In the genomic region with DNA sequence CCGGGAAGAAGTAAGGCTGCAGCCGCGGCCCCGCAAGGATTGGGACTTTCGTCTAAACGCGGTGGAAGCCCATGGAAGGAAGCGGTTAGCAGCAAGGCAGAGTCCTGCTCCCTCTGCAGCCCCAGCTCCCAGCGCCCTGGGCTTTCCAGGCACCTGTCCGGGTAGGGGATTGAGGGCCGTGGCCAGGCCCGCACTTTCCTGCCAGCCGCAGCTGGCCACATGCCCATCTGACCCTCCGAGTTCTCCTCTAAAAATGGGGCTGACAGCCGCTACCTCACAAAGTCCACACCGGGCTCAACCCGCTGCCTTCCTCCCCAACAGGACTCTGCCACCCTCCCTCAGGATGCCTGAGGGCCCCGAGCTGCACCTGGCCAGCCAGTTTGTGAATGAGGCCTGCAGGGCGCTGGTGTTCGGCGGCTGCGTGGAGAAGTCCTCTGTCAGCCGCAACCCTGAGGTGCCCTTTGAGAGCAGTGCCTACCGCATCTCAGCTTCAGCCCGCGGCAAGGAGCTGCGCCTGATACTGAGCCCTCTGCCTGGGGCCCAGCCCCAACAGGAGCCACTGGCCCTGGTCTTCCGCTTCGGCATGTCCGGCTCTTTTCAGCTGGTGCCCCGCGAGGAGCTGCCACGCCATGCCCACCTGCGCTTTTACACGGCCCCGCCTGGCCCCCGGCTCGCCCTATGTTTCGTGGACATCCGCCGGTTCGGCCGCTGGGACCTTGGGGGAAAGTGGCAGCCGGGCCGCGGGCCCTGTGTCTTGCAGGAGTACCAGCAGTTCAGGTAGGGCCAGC, we compare ENCODE assay signal across 7 cellular contexts. TPM values are rescaled to one million over a fixed set of nuclear protein-coding genes. Genes with fewer than 3 reads are reported as not detected.
DNase-seq lines count a peak whose midpoint lies in the region; ATAC-seq and TF ChIP-seq lines count a peak whose summit lies in the region.

No MANE protein-coding gene starts in this region.

- TF ChIP-seq CTCF in WI38 (IDR thresholded peaks at IDR 0.05; ENCODE audit: low read depth, low read length) (no peak), cardiac muscle cell (IDR thresholded peaks at IDR 0.05; ENCODE audit: low read depth, low read length) (no peak)

- H3K27me3 ChIP-seq in GM23248 (replicated peaks; ENCODE audit: insufficient read depth): no peaks in the 10 kb centered on the region
- H3K27me3 ChIP-seq in cardiac muscle cell: no peaks in the 10 kb centered on the region
- H3K27me3 ChIP-seq in rectal smooth muscle tissue (ENCODE audit: control insufficient read depth, insufficient read depth, low read length): no peaks in the 10 kb centered on the region

- H3K9ac ChIP-seq in GM23248 (peak overlapping the region; percentile 76), rectal smooth muscle tissue (ENCODE audit: low read length) (peak overlapping the region; percentile 49)

- no peaks in the 10 kb centered on the region for H3K79me2 ChIP-seq in GM23248 (ENCODE audit: insufficient read depth)

- H3K36me3 ChIP-seq in GM23248 (ENCODE audit: low read depth) (no peaks in the 10 kb centered on the region), cardiac muscle cell (no peaks in the 10 kb centered on the region), rectal smooth muscle tissue (ENCODE audit: control insufficient read depth, insufficient read depth, low read length) (no peaks in the 10 kb centered on the region)

- H4K20me1 ChIP-seq in GM23248 (ENCODE audit: insufficient read depth): no peaks in the 10 kb centered on the region

- WGBS in GM23248 (ENCODE audit: low coverage in 1 of 2, low lambda C conversion rate in 2 of 2, missing lambda C conversion rate in 2 of 2), 2 experiments: 35 to 36% methylated on average over 46 of the region's 46 CpGs

- H3K4me3 ChIP-seq in GM23248: peak overlapping the region; percentile 80
- H3K4me3 ChIP-seq in WI38 (ENCODE audit: low read depth, low read length): peak overlapping the region; percentile 70
- peak overlapping the region; percentile 89 for H3K4me3 ChIP-seq in cardiac muscle cell
- peak overlapping the region; percentile 95 for H3K4me3 ChIP-seq in rectal smooth muscle tissue (ENCODE audit: low read length)

- H3K4me1 ChIP-seq in GM23248 (ENCODE audit: insufficient read depth) (no peaks in the 10 kb centered on the region), cardiac muscle cell (ENCODE audit: low read depth) (no peaks in the 10 kb centered on the region), rectal smooth muscle tissue (ENCODE audit: control insufficient read depth, insufficient read depth, low read length) (peaks cover 8% of the 10 kb centered on the region)

- peaks cover 11% of the 10 kb centered on the region for H3F3A ChIP-seq in GM23248 (ENCODE audit: insufficient read depth)

- no peaks in the 10 kb centered on the region for H3K9me2 ChIP-seq in GM23248 (ENCODE audit: insufficient read depth)

- H2AFZ ChIP-seq in GM23248: peak overlapping the region; percentile 92

- ATAC-seq in GM21576 (IDR thresholded peaks at IDR 0.05; ENCODE audit: unreplicated experiment) (no peak), GM21619 (IDR thresholded peaks at IDR 0.05; ENCODE audit: unreplicated experiment) (no peak)

- in situ Hi-C loops in GM23248 (cut with MboI): no loop called here

- H3K9me3 ChIP-seq in GM23248 (ENCODE audit: low read depth) (no peaks in the 10 kb centered on the region), cardiac muscle cell (ENCODE audit: low read depth) (no peaks in the 10 kb centered on the region)

- DNase-seq in GM23248: peak; percentile 41
- DNase-seq in cardiac muscle cell (ENCODE audit: low read depth in 1 of 2, low spot score in 1 of 2): peak in 1 of 2 donors; percentile 50
- DNase-seq in stimulated activated CD8-positive, alpha-beta memory T cell treated with anti-CD3 and anti-CD28 coated beads, Interleukin-4, amount 100 ng/mL, for 48 hours: no peak

- peak overlapping the region; percentile 93 for H3K4me2 ChIP-seq in GM23248 (ENCODE audit: unreplicated experiment)

- H3K27ac ChIP-seq in GM23248 (no peak overlapping the region), cardiac muscle cell (no peak overlapping the region), rectal smooth muscle tissue (ENCODE audit: low read depth, low read length) (no peak overlapping the region)

RNA-seq across cellular contexts. Expression of a gene that starts 1.9 kb away (rescaled TPM):
- 2.9 and 15.9 TPM in 2 replicates for total RNA-seq in GM23248 (2014; rRNA removed; shearing (Covaris generic))
- polyA plus RNA-seq in GM23248 (2016; fragmentation: Nextera tagmentation; extraction: Ambion mirVana) (2.6 and 3.9 TPM in 2 replicates), cardiac muscle cell (42.2 and 70.6 TPM in 2 replicates)
- 35.7 and 71.2 TPM in 2 replicates for total RNA-seq in cardiac muscle cell

RNA-seq across cellular contexts. Expression of a gene that starts 12.9 kb away (rescaled TPM):
- total RNA-seq in GM23248 (2014; rRNA removed; shearing (Covaris generic)): 82.0 and 96.5 TPM in 2 replicates
- polyA plus RNA-seq in GM23248 (2016; fragmentation: Nextera tagmentation; extraction: Ambion mirVana) (80.9 and 82.5 TPM in 2 replicates), cardiac muscle cell (62.2 and 98.8 TPM in 2 replicates)
- total RNA-seq in cardiac muscle cell: 66.3 and 94.3 TPM in 2 replicates

RNA-seq across cellular contexts. Expression of a gene that starts 19.6 kb away (rescaled TPM):
- total RNA-seq in GM23248 (2014; rRNA removed; shearing (Covaris generic)): 110 and 141 TPM in 2 replicates
- polyA plus RNA-seq in GM23248 (2016; fragmentation: Nextera tagmentation; extraction: Ambion mirVana) (47.6 and 53.0 TPM in 2 replicates), cardiac muscle cell (157 and 169 TPM in 2 replicates)
- total RNA-seq in cardiac muscle cell: 114 and 244 TPM in 2 replicates
